Comparison of ENCODE assay signal across 8 cellular contexts in the genomic region with DNA sequence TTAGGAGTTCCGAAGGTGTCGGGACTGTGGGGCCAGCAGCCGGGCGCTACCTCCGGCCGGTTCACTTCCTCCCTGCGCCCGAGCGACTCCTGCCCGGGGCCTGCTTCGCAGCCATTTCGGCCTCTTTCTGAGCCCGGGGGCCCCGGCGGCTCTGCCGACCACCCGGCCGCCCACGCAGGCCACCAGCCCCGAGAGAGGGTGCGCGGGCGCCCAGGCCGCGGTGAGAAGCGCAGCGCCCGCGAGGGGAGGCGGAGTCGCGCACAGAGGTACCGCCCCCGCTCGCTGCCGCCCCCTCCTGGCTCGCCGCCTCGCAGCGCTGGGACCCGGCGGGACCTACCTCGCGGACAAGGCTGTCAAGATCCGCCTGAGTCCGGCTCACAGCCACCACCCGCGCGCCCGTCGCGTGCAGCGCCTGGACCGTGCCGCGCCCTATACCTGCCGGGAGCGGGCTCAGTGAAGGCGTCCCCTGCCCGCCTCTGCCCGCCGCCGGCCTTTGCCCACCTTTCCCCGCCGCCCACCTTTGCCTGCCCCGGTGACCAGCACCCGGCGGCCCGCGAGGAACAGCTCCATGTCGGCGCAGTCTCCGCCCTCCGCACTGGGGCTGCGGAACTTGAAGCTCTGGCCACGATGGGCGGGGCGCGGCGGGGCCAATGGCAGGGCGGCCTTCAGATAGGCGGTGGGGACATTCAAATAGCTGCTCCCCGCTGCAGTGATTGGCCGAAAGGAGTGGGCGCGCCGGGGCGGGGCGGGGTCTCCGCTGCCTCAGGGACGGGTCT. TPM values are rescaled to one million over a fixed set of nuclear protein-coding genes. Genes with fewer than 3 reads are reported as not detected.
DNase-seq lines count a peak whose midpoint lies in the region; ATAC-seq and TF ChIP-seq lines count a peak whose summit lies in the region.

A gene (minus strand): TSS at position 585 of the 776 bp plus-strand sequence. CDS start 15 bp downstream, at position 570.

- in situ Hi-C loops in transverse colon (cut with MboI; ENCODE audit: low pct_ligation_motif_present in 1 of 4, low pct_unique_long_range_greater_than_20kb in 1 of 4, low sequenced_read_pairs in 3 of 4), result loop anchor here in 3 of 4 donors (10.0 to 25.0 kb wide), 2 partner anchors 118 to 125 kb away; no protein-coding TSS in a partner anchor

- H3K27ac ChIP-seq in trophoblast cell (ENCODE audit: low read depth, low read length) (peak within 1 kb of the TSS; percentile 76), transverse colon (peak within 1 kb of the TSS; percentile 90 to 99 (median 96))

- peak within 1 kb of the TSS; percentile 81 for H3K14ac ChIP-seq in trophoblast cell (ENCODE audit: low read length)

- H3K27me3 ChIP-seq in adipocyte (replicated peaks; ENCODE audit: control insufficient read depth, insufficient read depth, low read length), result no peaks in the 10 kb centered on the region
- H3K27me3 ChIP-seq in trophoblast cell (ENCODE audit: insufficient read depth, low read length), result no peaks in the 10 kb centered on the region
- H3K27me3 ChIP-seq in transverse colon, result peaks cover 4% of the 10 kb centered on the region

- H3K9ac ChIP-seq in adipocyte (ENCODE audit: low read length) (peak within 1 kb of the TSS; percentile 91), trophoblast cell (ENCODE audit: low read length) (peak within 1 kb of the TSS; percentile 67)

- intact Hi-C loops in Right ventricle myocardium superior (cut with DNase I) (loop anchor here (5.0 kb wide), 1 partner anchor 60 kb away; a partner anchor contains a TSS), transverse colon (cut with DNase I; ENCODE audit: low total_unique reads) (no loop called here)

- H2BK12ac ChIP-seq in trophoblast cell (ENCODE audit: low read length), result no peak within 1 kb of the TSS

- DNase-seq in NCI-H1436 (lab: John Stamatoyannopoulos, UW) (peak; percentile 99), T follicular helper cell (ENCODE audit: low read depth) (peak; percentile 88), adipocyte (ENCODE audit: low read depth) (peak; percentile 98), Right ventricle myocardium superior (peak; percentile 99), trophoblast cell (peak; percentile 96), transverse colon (peak; percentile 98)

- ATAC-seq in HG02798 (IDR thresholded peaks at IDR 0.05; ENCODE audit: poor library complexity, unreplicated experiment) (peak; percentile 87), Right ventricle myocardium superior (ENCODE audit: poor library complexity) (peak; percentile 98)

- H3K23ac ChIP-seq in trophoblast cell (ENCODE audit: low read length), result no peak within 1 kb of the TSS

- no CpG with 5 or more reads among the region's 91 CpGs for WGBS in trophoblast cell (ENCODE audit: extremely low coverage, insufficient coverage, insufficient read length)
- WGBS in transverse colon (ENCODE audit: low coverage in 1 of 2), 2 donors, result 1% methylated on average over 68 of the region's 91 CpGs; no CpG with 5 or more reads in 1 of the 2 donors

- H2AK5ac ChIP-seq in trophoblast cell (ENCODE audit: low read length), result peak within 1 kb of the TSS; percentile 45

- H4K12ac ChIP-seq in trophoblast cell (ENCODE audit: low read depth, low read length), result peak within 1 kb of the TSS; percentile 8

- H4K8ac ChIP-seq in trophoblast cell (ENCODE audit: low read depth, low read length), result peak within 1 kb of the TSS; percentile 64

- H2AFZ ChIP-seq in trophoblast cell (ENCODE audit: insufficient read depth, low read length, poor library complexity), result peak within 1 kb of the TSS; percentile 51

- H3K4me1 ChIP-seq in adipocyte (ENCODE audit: control insufficient read depth, insufficient read depth, low read length) (peaks cover 8% of the 10 kb centered on the region), trophoblast cell (ENCODE audit: control insufficient read depth in 1 of 2, insufficient read depth in 2 of 2, low read length in 2 of 2) (peaks cover 5 to 9% of the 10 kb centered on the region in 2 experiments), transverse colon (peaks cover 8 to 18% (median 15%) of the 10 kb centered on the region in 4 donors)

- H3K9me3 ChIP-seq in adipocyte (ENCODE audit: control insufficient read depth, low read length) (no peaks in the 10 kb centered on the region), trophoblast cell (ENCODE audit: insufficient read depth, low read depth, low read length) (no peaks in the 10 kb centered on the region), transverse colon (no peaks in the 10 kb centered on the region)

- peak within 1 kb of the TSS; percentile 32 for H2BK5ac ChIP-seq in trophoblast cell (ENCODE audit: low read depth, low read length, poor library complexity)

- TF ChIP-seq POLR2A in transverse colon (IDR thresholded peaks at IDR 0.05), result peak; percentile 93

- peaks cover 5% of the 10 kb centered on the region for H3K79me2 ChIP-seq in trophoblast cell (ENCODE audit: control insufficient read depth, insufficient read depth, low read length, poor library complexity)

- H3K36me3 ChIP-seq in adipocyte (ENCODE audit: control insufficient read depth, insufficient read depth, low read length, severe bottlenecking), result no peaks in the 10 kb centered on the region
- H3K36me3 ChIP-seq in trophoblast cell (ENCODE audit: control insufficient read depth in 1 of 2, insufficient read depth in 2 of 2, low read length in 2 of 2), result peaks cover 6 to 8% of the 10 kb centered on the region in 2 experiments
- no peaks in the 10 kb centered on the region for H3K36me3 ChIP-seq in transverse colon

- H3K79me1 ChIP-seq in trophoblast cell (ENCODE audit: low read length), result peaks cover 4% of the 10 kb centered on the region

- TF ChIP-seq CTCF in GM12874 (IDR thresholded peaks at IDR 0.05; ENCODE audit: insufficient read depth, low read depth, low read length) (peak; percentile 98), transverse colon (IDR thresholded peaks at IDR 0.05) (peak; percentile 59 to 91 (median 79))

- peak within 1 kb of the TSS; percentile 47 for H3K18ac ChIP-seq in trophoblast cell (ENCODE audit: low read length)

- peak within 1 kb of the TSS; percentile 19 for H2BK120ac ChIP-seq in trophoblast cell (ENCODE audit: insufficient read depth, low read length, poor library complexity)

- H3K4me3 ChIP-seq in adipocyte (ENCODE audit: low read length), result peak within 1 kb of the TSS; percentile 90
- peak within 1 kb of the TSS; percentile 75 for H3K4me3 ChIP-seq in trophoblast cell (ENCODE audit: low read depth, low read length)
- H3K4me3 ChIP-seq in transverse colon, result peak within 1 kb of the TSS; percentile 60 to 71 (median 65)

- H4K91ac ChIP-seq in trophoblast cell (ENCODE audit: low read depth, low read length), result no peak within 1 kb of the TSS

- H3K4ac ChIP-seq in trophoblast cell (ENCODE audit: low read depth, low read length), result no peak within 1 kb of the TSS

- no peak for TF ChIP-seq EP300 in transverse colon (IDR thresholded peaks at IDR 0.05; ENCODE audit: low read depth)

- H3K4me2 ChIP-seq in trophoblast cell (ENCODE audit: low read length), result peak within 1 kb of the TSS; percentile 89

RNA-seq across cellular contexts. Expression of the gene that starts here (rescaled TPM):
- total RNA-seq in Right ventricle myocardium superior, result 178 TPM
- polyA plus RNA-seq in trophoblast cell (2013), result 47.4 and 49.9 TPM in 2 replicates
- total RNA-seq in transverse colon, result 100 to 1,000 TPM in 1 of 4 donors, 10 to 100 TPM in 3; 49.4 to 117 (median 71.3) TPM

Comparison
In these comparisons a context has a peak if more than half of its experiments do, and no peak if none do; other contexts are left out.
1. Peak in every context shown above with its lines: DNase-seq, ATAC-seq, H3K4me3 ChIP-seq and H3K27ac ChIP-seq.